ENCODE assay signal across 10 cellular contexts in genomic region chr5:77628840-77629552, GRCh38. TPM values are rescaled to one million over a fixed set of nuclear protein-coding genes. Genes with fewer than 3 reads are reported as not detected.
DNase-seq lines count a peak whose midpoint lies in the region; ATAC-seq and TF ChIP-seq lines count a peak whose summit lies in the region.
"Had no signal": no experiment of that assay in that cellular context is flagged by ENCODE, and none has a peak within 500 bp of the region (broad histone marks: within the 10 kb centered on the region; RNA-seq: fewer than 3 reads in every experiment).

No MANE protein-coding gene starts in this region.

- H4K20me1 ChIP-seq in Loucy (ENCODE audit: insufficient read depth, low read length, poor library complexity, severe bottlenecking) (no peaks in the 10 kb centered on the region), neural progenitor cell (ENCODE audit: low read depth) (peaks cover 45% of the 10 kb centered on the region)

- peaks cover 16% of the 10 kb centered on the region for H3K4me1 Mint-ChIP-seq in neural progenitor cell

- H2AFZ ChIP-seq in Loucy (ENCODE audit: low read length) = no peak overlapping the region
- H2AFZ ChIP-seq in neural progenitor cell (replicated peaks) = peak overlapping the region; percentile 53

- H3K27me3 Mint-ChIP-seq in neural progenitor cell (ENCODE audit: insufficient read depth, low read depth) = peaks cover 85% of the 10 kb centered on the region

- DNase-seq in GM12865 (ENCODE audit: low read depth) = peak; percentile 84
- no peak for DNase-seq in ascending aorta (ENCODE audit: low spot score in 2 of 2)
- peak; percentile 36 for DNase-seq in neural progenitor cell (ENCODE audit: low spot score)
- DNase-seq in SJCRH30 = no peak
- DNase-seq: NCI-H2107 had no signal

- H3K36me3 ChIP-seq in Loucy (ENCODE audit: insufficient read depth, low read length) = no peaks in the 10 kb centered on the region
- H3K36me3 ChIP-seq in ascending aorta = no peaks in the 10 kb centered on the region
- no peaks in the 10 kb centered on the region for H3K36me3 ChIP-seq in neural progenitor cell
- H3K36me3 ChIP-seq in SJCRH30 = no peaks in the 10 kb centered on the region

- no peaks in the 10 kb centered on the region for H3K79me2 ChIP-seq in Loucy (ENCODE audit: insufficient read depth, low read length)
- no peaks in the 10 kb centered on the region for H3K79me2 ChIP-seq in neural progenitor cell (ENCODE audit: low read depth)

- no peak overlapping the region for H3K9ac ChIP-seq in Loucy (ENCODE audit: low read depth, low read length, poor library complexity, severe bottlenecking)
- no peak overlapping the region for H3K9ac ChIP-seq in neural progenitor cell

- H3K4me2 ChIP-seq in Loucy (ENCODE audit: low read depth, low read length, poor library complexity, severe bottlenecking) = no peak overlapping the region
- peak overlapping the region; percentile 85 for H3K4me2 ChIP-seq in neural progenitor cell

- ATAC-seq in GM19395 (IDR thresholded peaks at IDR 0.05; ENCODE audit: unreplicated experiment) = no peak
- no peak for ATAC-seq in HG03442 (IDR thresholded peaks at IDR 0.05; ENCODE audit: unreplicated experiment)

- no peaks in the 10 kb centered on the region for H3K9me2 ChIP-seq in Loucy (replicated peaks; ENCODE audit: low read depth, low read length)

- peak overlapping the region; percentile 85 for H3K4me3 Mint-ChIP-seq in neural progenitor cell

- intact Hi-C loops in ascending aorta (cut with DNase I) = no loop called here

- H3K9me3 ChIP-seq in Loucy (ENCODE audit: insufficient read depth, low read depth, low read length) = no peaks in the 10 kb centered on the region
- H3K9me3 ChIP-seq in ascending aorta = no peaks in the 10 kb centered on the region
- H3K9me3 ChIP-seq in neural progenitor cell (ENCODE audit: low read depth) = no peaks in the 10 kb centered on the region
- H3K9me3 ChIP-seq in SJCRH30 (replicated peaks) = no peaks in the 10 kb centered on the region
- H3K9me3 ChIP-seq: mucosa of descending colon had no signal

- H3K27me3 ChIP-seq in Loucy (ENCODE audit: insufficient read depth, low read length, poor library complexity, severe bottlenecking) (no peaks in the 10 kb centered on the region), ascending aorta (peaks cover 48% of the 10 kb centered on the region), neural progenitor cell (peaks cover 100% of the 10 kb centered on the region), SJCRH30 (no peaks in the 10 kb centered on the region)

- TF ChIP-seq CTCF in GM12865 (IDR thresholded peaks at IDR 0.05; ENCODE audit: insufficient read depth, low read depth, low read length, missing control alignments) (peak; percentile 52), Loucy (conservative IDR thresholded peaks at IDR 0.05; ENCODE audit: low read length) (peak; percentile 19), ascending aorta (IDR thresholded peaks at IDR 0.05) (no peak), neural progenitor cell (IDR thresholded peaks at IDR 0.05) (peak; percentile 31)

- H3K4me1 ChIP-seq in Loucy (ENCODE audit: insufficient read depth, low read length, poor library complexity, severe bottlenecking) (no peaks in the 10 kb centered on the region), ascending aorta (peaks cover 0 to 10% of the 10 kb centered on the region in 2 donors), neural progenitor cell (peaks cover 4% of the 10 kb centered on the region), SJCRH30 (no peaks in the 10 kb centered on the region)

- H3K27ac ChIP-seq in ascending aorta (no peak overlapping the region), neural progenitor cell (no peak overlapping the region), SJCRH30 (no peak overlapping the region)
- H3K27ac ChIP-seq: epithelial cell of prostate had no signal

- H3F3A ChIP-seq in Loucy (ENCODE audit: low read depth) (no peaks in the 10 kb centered on the region), neural progenitor cell (ENCODE audit: low read depth) (peaks cover 31% of the 10 kb centered on the region)

- no peak overlapping the region for H3K27ac Mint-ChIP-seq in neural progenitor cell

- H3K36me3 Mint-ChIP-seq in neural progenitor cell = no peaks in the 10 kb centered on the region

- H3K4me3 ChIP-seq in GM12865 (ENCODE audit: low read depth, low read length) (peak overlapping the region; percentile 62), Loucy (ENCODE audit: low read length, poor library complexity, severe bottlenecking) (no peak overlapping the region), ascending aorta (peak overlapping the region; percentile 53 to 60), neural progenitor cell (peak overlapping the region; percentile 49), SJCRH30 (no peak overlapping the region)
- H3K4me3 ChIP-seq: mucosa of descending colon had no signal

- H3K9me3 Mint-ChIP-seq in neural progenitor cell = no peaks in the 10 kb centered on the region

RNA-seq across cellular contexts. Expression of gene OTP, which starts 9.5 kb away (rescaled TPM):
- total RNA-seq in ascending aorta = not detected
- total RNA-seq in neural progenitor cell (ENCODE audit: low replicate concordance) = not detected in 2 replicates
- not detected in 2 replicates for total RNA-seq in SJCRH30 (2014; rRNA removed; shearing (Covaris generic))
- total RNA-seq: mucosa of descending colon had no signal

Comparison
In these comparisons a context has a peak if more than half of its experiments do, and no peak if none do; other contexts are left out.
1. DNase-seq: peak in GM12865 (single experiment) and neural progenitor cell (single experiment); none in ascending aorta (0 of 2) and SJCRH30 (0 of 2).
2. H3K4me3 ChIP-seq: peak in GM12865 (single experiment), ascending aorta (2 of 2) and neural progenitor cell (single experiment); none in Loucy (single experiment) and SJCRH30 (single experiment).
3. CTCF ChIP-seq: peak in GM12865 (single experiment), Loucy (single experiment) and neural progenitor cell (single experiment); none in ascending aorta (0 of 3).